8 cellular contexts compared by ENCODE assay signal in the genomic region with DNA sequence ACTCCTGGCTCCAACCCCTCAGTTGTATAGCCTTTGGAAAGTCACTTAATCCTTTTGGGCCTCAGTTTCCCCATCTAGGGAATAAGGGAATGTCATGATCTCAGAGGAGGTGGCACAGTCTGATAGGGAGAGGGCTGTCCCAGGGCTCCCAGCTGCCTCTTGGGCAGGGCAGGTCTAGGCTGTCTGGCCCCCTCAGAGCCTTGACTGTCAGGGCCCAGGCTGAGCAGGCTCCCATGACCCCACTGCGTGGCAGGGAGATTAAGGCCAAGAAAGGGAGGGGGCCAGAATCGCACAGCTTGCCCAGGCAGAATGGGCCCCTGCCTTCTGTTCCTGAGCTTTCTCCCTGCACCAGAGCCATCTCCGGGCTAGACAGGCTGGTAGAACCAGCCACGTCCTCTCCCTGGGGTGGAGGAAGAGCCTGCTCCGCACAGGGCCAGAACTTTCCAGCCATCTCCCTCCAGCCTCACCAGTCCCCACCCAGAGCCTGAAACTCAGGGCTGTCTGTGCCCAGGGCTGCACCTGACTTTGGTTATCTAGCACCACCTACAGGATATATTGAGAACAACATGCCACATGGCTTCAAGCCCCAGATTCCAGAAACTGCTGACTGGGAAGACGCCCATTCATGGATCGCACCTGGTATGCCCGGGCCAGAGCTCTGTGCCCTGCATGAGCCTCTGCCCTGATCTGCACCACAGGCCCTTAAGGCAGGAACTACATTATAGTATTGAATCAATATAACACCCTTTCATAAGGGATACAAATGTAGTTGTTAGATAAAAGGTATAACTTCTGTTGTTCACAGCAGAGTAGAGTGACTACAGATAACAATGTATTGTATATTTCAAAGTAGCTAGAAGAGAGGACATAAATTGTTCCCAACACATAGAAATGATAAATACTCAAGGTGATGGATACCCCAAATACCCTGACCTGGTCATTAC. TPM values are rescaled to one million over a fixed set of nuclear protein-coding genes. Genes with fewer than 3 reads are reported as not detected.
DNase-seq lines count a peak whose midpoint lies in the region; ATAC-seq and TF ChIP-seq lines count a peak whose summit lies in the region.

No MANE protein-coding gene starts in this region.

- TF ChIP-seq CTCF in heart left ventricle (IDR thresholded peaks at IDR 0.05) (peak; percentile 80 to 91 (median 87)), prostate gland (IDR thresholded peaks at IDR 0.05) (peak; percentile 82 to 98 (median 95))

- H3K4me3 ChIP-seq in heart left ventricle: no peak overlapping the region
- H3K4me3 ChIP-seq in prostate gland: no peak overlapping the region

- H3K4me1 ChIP-seq in heart left ventricle (peaks cover 0 to 21% (median 2%) of the 10 kb centered on the region in 12 donors), prostate gland (replicated peaks) (no peaks in the 10 kb centered on the region)

- H3K27me3 ChIP-seq in heart left ventricle: no peaks in the 10 kb centered on the region
- H3K27me3 ChIP-seq in prostate gland (replicated peaks; ENCODE audit: insufficient read depth): no peaks in the 10 kb centered on the region

- no peaks in the 10 kb centered on the region for H3K36me3 ChIP-seq in heart left ventricle
- no peaks in the 10 kb centered on the region for H3K36me3 ChIP-seq in prostate gland

- DNase-seq in CD1c-positive myeloid dendritic cell (ENCODE audit: extremely low spot score): peak; percentile 87
- peak; percentile 71 for DNase-seq in NCI-H1694 (lab: John Stamatoyannopoulos, UW)
- DNase-seq in T follicular helper cell (ENCODE audit: low read depth): peak; percentile 50
- peak; percentile 54 for DNase-seq in amniotic stem cell (lab: John Stamatoyannopoulos, UW)
- peak; percentile 62 to 75 (median 66) for DNase-seq in heart left ventricle
- DNase-seq in prostate gland (ENCODE audit: low spot score): peak; percentile 84

- H3K27ac ChIP-seq in heart left ventricle (no peak overlapping the region), prostate gland (no peak overlapping the region)

- H3K9me3 ChIP-seq in heart left ventricle (no peaks in the 10 kb centered on the region), prostate gland (no peaks in the 10 kb centered on the region)

- 32 to 40% (median 34%) methylated on average over 5 to 8 of the region's 8 CpGs for WGBS in heart left ventricle, 4 donors
- WGBS in prostate gland: 23% methylated on average over 8 of the region's 8 CpGs

- peak; percentile 45 for ATAC-seq in GM21619 (IDR thresholded peaks at IDR 0.05; ENCODE audit: unreplicated experiment)
- peak; percentile 92 to 99 (median 96) for ATAC-seq in heart left ventricle
- ATAC-seq in HG02678 (IDR thresholded peaks at IDR 0.05; ENCODE audit: unreplicated experiment): no peak

- TF ChIP-seq POLR2A in heart left ventricle (IDR thresholded peaks at IDR 0.05) (no peak), prostate gland (IDR thresholded peaks at IDR 0.05) (peak; percentile 16)

- intact Hi-C loops in heart left ventricle (cut with DNase I) (loop anchor here (1.0 to 2.0 kb wide), 4 partner anchors 82 to 92 kb away; no protein-coding TSS in a partner anchor), prostate gland (cut with DNase I) (loop anchor here (1.0 to 5.0 kb wide), 3 partner anchors 53 to 91 kb away; a partner anchor contains a TSS)

RNA-seq across cellular contexts. Expression of a gene that starts 32.0 kb away (rescaled TPM):
- 1 to 10 TPM; 3.5 to 8.9 (median 7.2) TPM for total RNA-seq in heart left ventricle
- polyA plus RNA-seq in heart left ventricle: 1 to 10 TPM; 4.0 to 5.0 TPM
- total RNA-seq in prostate gland: 10 to 100 TPM; 12.3 to 12.6 TPM

RNA-seq across cellular contexts. Expression of a gene that starts 32.9 kb away (rescaled TPM):
- 10 to 100 TPM in 3 of 9 donors, 1 to 10 TPM in 6; 3.2 to 15.1 (median 6.7) TPM for total RNA-seq in heart left ventricle
- 1 to 10 TPM; 1.7 to 8.8 TPM for polyA plus RNA-seq in heart left ventricle
- total RNA-seq in prostate gland: 10 to 100 TPM; 26.0 to 33.1 TPM

RNA-seq across cellular contexts. Expression of a gene that starts 54.3 kb away (rescaled TPM):
- total RNA-seq in heart left ventricle (10 to 100 TPM in 7 of 9 donors, 1 to 10 TPM in 2; 5.4 to 45.2 (median 24.1) TPM), prostate gland (10 to 100 TPM; 23.4 to 84.6 TPM)
- 10 to 100 TPM in 1 of 2 donors, 1 to 10 TPM in 1; 9.2 to 10.4 TPM for polyA plus RNA-seq in heart left ventricle
